1 cellular context compared by ENCODE assay signal in the genomic region with DNA sequence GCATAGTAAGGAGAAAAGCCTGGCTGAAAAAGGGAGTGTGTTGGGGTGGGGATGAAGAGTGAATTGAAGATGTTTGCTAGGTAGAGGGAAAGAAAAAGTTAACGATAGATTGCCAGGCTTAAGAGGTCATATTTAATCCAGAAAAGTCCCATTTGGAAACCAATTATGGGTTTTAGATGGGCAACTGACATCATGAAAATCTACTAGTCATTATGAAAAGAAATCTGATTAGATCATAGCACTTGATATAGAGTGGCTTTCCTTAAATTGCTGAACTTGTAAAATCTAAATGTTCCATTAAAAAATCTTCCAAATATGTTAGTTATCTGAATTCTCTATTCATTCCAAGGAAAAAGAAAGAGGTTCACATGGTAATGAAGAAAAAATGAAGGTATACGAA.
TF ChIP-seq lines count a peak whose summit lies in the region.

No MANE protein-coding gene starts in this region.

TF ChIP-seq in GM23338, 12 proteins besides CTCF, POLR2A, EP300 and RAD21 (continued from another document):
- TF ChIP-seq, protein P1, sequence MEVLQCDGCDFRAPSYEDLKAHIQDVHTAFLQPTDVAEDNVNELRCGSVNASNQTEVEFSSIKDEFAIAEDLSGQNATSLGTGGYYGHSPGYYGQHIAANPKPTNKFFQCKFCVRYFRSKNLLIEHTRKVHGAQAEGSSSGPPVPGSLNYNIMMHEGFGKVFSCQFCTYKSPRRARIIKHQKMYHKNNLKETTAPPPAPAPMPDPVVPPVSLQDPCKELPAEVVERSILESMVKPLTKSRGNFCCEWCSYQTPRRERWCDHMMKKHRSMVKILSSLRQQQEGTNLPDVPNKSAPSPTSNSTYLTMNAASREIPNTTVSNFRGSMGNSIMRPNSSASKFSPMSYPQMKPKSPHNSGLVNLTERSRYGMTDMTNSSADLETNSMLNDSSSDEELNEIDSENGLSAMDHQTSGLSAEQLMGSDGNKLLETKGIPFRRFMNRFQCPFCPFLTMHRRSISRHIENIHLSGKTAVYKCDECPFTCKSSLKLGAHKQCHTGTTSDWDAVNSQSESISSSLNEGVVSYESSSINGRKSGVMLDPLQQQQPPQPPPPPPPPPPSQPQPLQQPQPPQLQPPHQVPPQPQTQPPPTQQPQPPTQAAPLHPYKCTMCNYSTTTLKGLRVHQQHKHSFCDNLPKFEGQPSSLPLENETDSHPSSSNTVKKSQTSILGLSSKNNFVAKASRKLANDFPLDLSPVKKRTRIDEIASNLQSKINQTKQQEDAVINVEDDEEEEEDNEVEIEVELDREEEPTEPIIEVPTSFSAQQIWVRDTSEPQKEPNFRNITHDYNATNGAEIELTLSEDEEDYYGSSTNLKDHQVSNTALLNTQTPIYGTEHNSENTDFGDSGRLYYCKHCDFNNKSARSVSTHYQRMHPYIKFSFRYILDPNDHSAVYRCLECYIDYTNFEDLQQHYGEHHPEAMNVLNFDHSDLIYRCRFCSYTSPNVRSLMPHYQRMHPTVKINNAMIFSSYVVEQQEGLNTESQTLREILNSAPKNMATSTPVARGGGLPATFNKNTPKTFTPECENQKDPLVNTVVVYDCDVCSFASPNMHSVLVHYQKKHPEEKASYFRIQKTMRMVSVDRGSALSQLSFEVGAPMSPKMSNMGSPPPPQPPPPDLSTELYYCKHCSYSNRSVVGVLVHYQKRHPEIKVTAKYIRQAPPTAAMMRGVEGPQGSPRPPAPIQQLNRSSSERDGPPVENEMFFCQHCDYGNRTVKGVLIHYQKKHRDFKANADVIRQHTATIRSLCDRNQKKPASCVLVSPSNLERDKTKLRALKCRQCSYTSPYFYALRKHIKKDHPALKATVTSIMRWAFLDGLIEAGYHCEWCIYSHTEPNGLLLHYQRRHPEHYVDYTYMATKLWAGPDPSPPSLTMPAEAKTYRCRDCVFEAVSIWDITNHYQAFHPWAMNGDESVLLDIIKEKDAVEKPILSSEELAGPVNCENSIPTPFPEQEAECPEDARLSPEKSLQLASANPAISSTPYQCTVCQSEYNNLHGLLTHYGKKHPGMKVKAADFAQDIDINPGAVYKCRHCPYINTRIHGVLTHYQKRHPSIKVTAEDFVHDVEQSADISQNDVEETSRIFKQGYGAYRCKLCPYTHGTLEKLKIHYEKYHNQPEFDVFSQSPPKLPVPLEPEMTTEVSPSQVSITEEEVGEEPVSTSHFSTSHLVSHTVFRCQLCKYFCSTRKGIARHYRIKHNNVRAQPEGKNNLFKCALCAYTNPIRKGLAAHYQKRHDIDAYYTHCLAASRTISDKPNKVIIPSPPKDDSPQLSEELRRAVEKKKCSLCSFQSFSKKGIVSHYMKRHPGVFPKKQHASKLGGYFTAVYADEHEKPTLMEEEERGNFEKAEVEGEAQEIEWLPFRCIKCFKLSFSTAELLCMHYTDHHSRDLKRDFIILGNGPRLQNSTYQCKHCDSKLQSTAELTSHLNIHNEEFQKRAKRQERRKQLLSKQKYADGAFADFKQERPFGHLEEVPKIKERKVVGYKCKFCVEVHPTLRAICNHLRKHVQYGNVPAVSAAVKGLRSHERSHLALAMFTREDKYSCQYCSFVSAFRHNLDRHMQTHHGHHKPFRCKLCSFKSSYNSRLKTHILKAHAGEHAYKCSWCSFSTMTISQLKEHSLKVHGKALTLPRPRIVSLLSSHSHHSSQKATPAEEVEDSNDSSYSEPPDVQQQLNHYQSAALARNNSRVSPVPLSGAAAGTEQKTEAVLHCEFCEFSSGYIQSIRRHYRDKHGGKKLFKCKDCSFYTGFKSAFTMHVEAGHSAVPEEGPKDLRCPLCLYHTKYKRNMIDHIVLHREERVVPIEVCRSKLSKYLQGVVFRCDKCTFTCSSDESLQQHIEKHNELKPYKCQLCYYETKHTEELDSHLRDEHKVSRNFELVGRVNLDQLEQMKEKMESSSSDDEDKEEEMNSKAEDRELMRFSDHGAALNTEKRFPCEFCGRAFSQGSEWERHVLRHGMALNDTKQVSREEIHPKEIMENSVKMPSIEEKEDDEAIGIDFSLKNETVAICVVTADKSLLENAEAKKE (CRISPR knock-in tag; IDR thresholded peaks at IDR 0.05), result no peak
- TF ChIP-seq ZNF331 (CRISPR knock-in tag; IDR thresholded peaks at IDR 0.05; ENCODE audit: low read depth), result no peak
- TF ChIP-seq, protein P2, sequence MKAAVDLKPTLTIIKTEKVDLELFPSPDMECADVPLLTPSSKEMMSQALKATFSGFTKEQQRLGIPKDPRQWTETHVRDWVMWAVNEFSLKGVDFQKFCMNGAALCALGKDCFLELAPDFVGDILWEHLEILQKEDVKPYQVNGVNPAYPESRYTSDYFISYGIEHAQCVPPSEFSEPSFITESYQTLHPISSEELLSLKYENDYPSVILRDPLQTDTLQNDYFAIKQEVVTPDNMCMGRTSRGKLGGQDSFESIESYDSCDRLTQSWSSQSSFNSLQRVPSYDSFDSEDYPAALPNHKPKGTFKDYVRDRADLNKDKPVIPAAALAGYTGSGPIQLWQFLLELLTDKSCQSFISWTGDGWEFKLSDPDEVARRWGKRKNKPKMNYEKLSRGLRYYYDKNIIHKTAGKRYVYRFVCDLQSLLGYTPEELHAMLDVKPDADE (IDR thresholded peaks at IDR 0.05), result no peak
- TF ChIP-seq, protein P3, sequence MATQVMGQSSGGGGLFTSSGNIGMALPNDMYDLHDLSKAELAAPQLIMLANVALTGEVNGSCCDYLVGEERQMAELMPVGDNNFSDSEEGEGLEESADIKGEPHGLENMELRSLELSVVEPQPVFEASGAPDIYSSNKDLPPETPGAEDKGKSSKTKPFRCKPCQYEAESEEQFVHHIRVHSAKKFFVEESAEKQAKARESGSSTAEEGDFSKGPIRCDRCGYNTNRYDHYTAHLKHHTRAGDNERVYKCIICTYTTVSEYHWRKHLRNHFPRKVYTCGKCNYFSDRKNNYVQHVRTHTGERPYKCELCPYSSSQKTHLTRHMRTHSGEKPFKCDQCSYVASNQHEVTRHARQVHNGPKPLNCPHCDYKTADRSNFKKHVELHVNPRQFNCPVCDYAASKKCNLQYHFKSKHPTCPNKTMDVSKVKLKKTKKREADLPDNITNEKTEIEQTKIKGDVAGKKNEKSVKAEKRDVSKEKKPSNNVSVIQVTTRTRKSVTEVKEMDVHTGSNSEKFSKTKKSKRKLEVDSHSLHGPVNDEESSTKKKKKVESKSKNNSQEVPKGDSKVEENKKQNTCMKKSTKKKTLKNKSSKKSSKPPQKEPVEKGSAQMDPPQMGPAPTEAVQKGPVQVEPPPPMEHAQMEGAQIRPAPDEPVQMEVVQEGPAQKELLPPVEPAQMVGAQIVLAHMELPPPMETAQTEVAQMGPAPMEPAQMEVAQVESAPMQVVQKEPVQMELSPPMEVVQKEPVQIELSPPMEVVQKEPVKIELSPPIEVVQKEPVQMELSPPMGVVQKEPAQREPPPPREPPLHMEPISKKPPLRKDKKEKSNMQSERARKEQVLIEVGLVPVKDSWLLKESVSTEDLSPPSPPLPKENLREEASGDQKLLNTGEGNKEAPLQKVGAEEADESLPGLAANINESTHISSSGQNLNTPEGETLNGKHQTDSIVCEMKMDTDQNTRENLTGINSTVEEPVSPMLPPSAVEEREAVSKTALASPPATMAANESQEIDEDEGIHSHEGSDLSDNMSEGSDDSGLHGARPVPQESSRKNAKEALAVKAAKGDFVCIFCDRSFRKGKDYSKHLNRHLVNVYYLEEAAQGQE (IDR thresholded peaks at IDR 0.05; ENCODE audit: unreplicated experiment), result no peak
- no peak for TF ChIP-seq EZH2 (IDR thresholded peaks at IDR 0.05; ENCODE audit: low read depth, unreplicated experiment)
- TF ChIP-seq EZH2phosphoT487 (IDR thresholded peaks at IDR 0.05; ENCODE audit: unreplicated experiment), result no peak
- TF ChIP-seq NANOG (IDR thresholded peaks at IDR 0.05; ENCODE audit: borderline replicate concordance), result no peak
- no peak for TF ChIP-seq CREB1 (CRISPR knock-in tag; IDR thresholded peaks at IDR 0.05; ENCODE audit: low read depth)
- no peak for TF ChIP-seq POLR2AphosphoS5 (IDR thresholded peaks at IDR 0.05; ENCODE audit: low read depth)
TF ChIP-seq in GM23338: peak in this region for 0.
